ENCODE assay signal across 8 cellular contexts in the genomic region with DNA sequence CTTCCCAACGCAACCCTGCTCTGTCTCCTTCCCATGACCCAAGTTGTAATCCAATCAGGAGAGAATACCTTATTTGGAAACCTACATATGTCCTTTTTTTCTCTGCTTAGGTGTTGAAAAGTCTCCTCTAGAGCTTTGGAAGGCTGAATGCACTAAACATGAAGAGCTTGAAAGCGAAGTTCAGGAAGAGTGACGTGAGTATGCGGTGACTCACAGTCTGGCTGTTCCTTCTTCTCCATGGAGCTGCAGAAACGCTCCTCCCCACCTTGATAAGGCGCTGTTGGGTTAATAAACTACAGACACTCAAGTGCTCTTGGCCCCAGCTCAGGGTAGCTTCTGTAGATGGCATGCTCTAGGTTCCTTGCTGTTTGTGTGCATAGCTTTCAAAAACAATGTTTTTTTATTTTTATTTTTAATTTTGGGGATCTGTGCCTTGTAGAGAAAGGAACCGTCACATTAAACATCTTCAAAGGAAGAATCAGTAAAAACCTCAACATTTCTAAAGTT. TPM values are rescaled to one million over a fixed set of nuclear protein-coding genes. Genes with fewer than 3 reads are reported as not detected.
DNase-seq lines count a peak whose midpoint lies in the region; ATAC-seq and TF ChIP-seq lines count a peak whose summit lies in the region.

No MANE protein-coding gene starts in this region.

- H3K4me1 ChIP-seq in muscle layer of duodenum (ENCODE audit: control insufficient read depth in 1 of 2, insufficient read depth in 2 of 2, low read length in 2 of 2): no peaks in the 10 kb centered on the region

- ATAC-seq in GM18861 (IDR thresholded peaks at IDR 0.05; ENCODE audit: unreplicated experiment): no peak

- H3K27me3 Mint-ChIP-seq in activated T-helper 1 cell treated with anti-CD3 and anti-CD28 coated beads, Interleukin-12 subunit alpha, Interleukin-12 subunit beta, Interleukin-2, Interleukin-4 antibody, amounts not matched to agents 30 ng/mL and 10 ng/mL and 1 ng/mL, durations not matched to agents 14 hours and 24 hours and 36 hours (ENCODE audit: insufficient read depth): no peaks in the 10 kb centered on the region

- peak overlapping the region; percentile 23 for H3K4me3 ChIP-seq in epithelial cell of proximal tubule (ENCODE audit: low read depth, low read length)
- no peak overlapping the region for H3K4me3 ChIP-seq in muscle layer of duodenum (ENCODE audit: low read depth in 1 of 2, low read length in 2 of 2)

- H3K4me1 Mint-ChIP-seq in activated T-helper 1 cell treated with anti-CD3 and anti-CD28 coated beads, Interleukin-12 subunit alpha, Interleukin-12 subunit beta, Interleukin-2, Interleukin-4 antibody, amounts not matched to agents 30 ng/mL and 10 ng/mL and 1 ng/mL, durations not matched to agents 14 hours and 24 hours and 36 hours (ENCODE audit: low read depth): no peaks in the 10 kb centered on the region

- peak; percentile 58 for DNase-seq in AG20443 (ENCODE audit: low spot score)
- DNase-seq in NOMO-1 (lab: John Stamatoyannopoulos, UW; ENCODE audit: unreplicated experiment in 2 of 2): peak; percentile 83 to 86
- DNase-seq in epithelial cell of proximal tubule (ENCODE audit: low read depth): peak; percentile 97
- DNase-seq in SIG-M5 treated with dmso at 0.1 percent for 504 hours (lab: John Stamatoyannopoulos, UW; ENCODE audit: unreplicated experiment): no peak
- DNase-seq in activated T-helper 1 cell treated with anti-CD3 and anti-CD28 coated beads, Interleukin-12 subunit alpha, Interleukin-12 subunit beta, Interleukin-2, Interleukin-4 antibody, amounts not matched to agents 30 ng/mL and 10 ng/mL and 1 ng/mL, durations not matched to agents 14 hours and 24 hours and 36 hours (ENCODE audit: low spot score): no peak
- DNase-seq in DMS153 treated with DMSO at 0.1 percent for 48 hours (lab: John Stamatoyannopoulos, UW; ENCODE audit: unreplicated experiment): no peak

- no peaks in the 10 kb centered on the region for H3K9me3 ChIP-seq in muscle layer of duodenum (ENCODE audit: control insufficient read depth in 1 of 2, low read length in 2 of 2)

- no peak for TF ChIP-seq CTCF in epithelial cell of proximal tubule (conservative IDR thresholded peaks at IDR 0.05; ENCODE audit: low read depth, low read length)

- no peaks in the 10 kb centered on the region for H3K36me3 Mint-ChIP-seq in activated T-helper 1 cell treated with anti-CD3 and anti-CD28 coated beads, Interleukin-12 subunit alpha, Interleukin-12 subunit beta, Interleukin-2, Interleukin-4 antibody, amounts not matched to agents 30 ng/mL and 10 ng/mL and 1 ng/mL, durations not matched to agents 14 hours and 24 hours and 36 hours (ENCODE audit: low read depth)

- no peaks in the 10 kb centered on the region for H3K9me3 Mint-ChIP-seq in activated T-helper 1 cell treated with anti-CD3 and anti-CD28 coated beads, Interleukin-12 subunit alpha, Interleukin-12 subunit beta, Interleukin-2, Interleukin-4 antibody, amounts not matched to agents 30 ng/mL and 10 ng/mL and 1 ng/mL, durations not matched to agents 14 hours and 24 hours and 36 hours

- H3K36me3 ChIP-seq in muscle layer of duodenum (ENCODE audit: control insufficient read depth in 1 of 2, insufficient read depth in 2 of 2, low read length in 2 of 2): peaks cover 0 to 10% of the 10 kb centered on the region in 2 donors

- H3K27ac Mint-ChIP-seq in activated T-helper 1 cell treated with anti-CD3 and anti-CD28 coated beads, Interleukin-12 subunit alpha, Interleukin-12 subunit beta, Interleukin-2, Interleukin-4 antibody, amounts not matched to agents 30 ng/mL and 10 ng/mL and 1 ng/mL, durations not matched to agents 14 hours and 24 hours and 36 hours: no peak overlapping the region

- H3K4me3 Mint-ChIP-seq in activated T-helper 1 cell treated with anti-CD3 and anti-CD28 coated beads, Interleukin-12 subunit alpha, Interleukin-12 subunit beta, Interleukin-2, Interleukin-4 antibody, amounts not matched to agents 30 ng/mL and 10 ng/mL and 1 ng/mL, durations not matched to agents 14 hours and 24 hours and 36 hours: no peak overlapping the region

- H3K27ac ChIP-seq in muscle layer of duodenum (ENCODE audit: low read length): peak overlapping the region; percentile 68

- intact Hi-C loops in activated T-helper 1 cell treated with anti-CD3 and anti-CD28 coated beads, Interleukin-12 subunit alpha, Interleukin-12 subunit beta, Interleukin-2, Interleukin-4 antibody, amounts not matched to agents 30 ng/mL and 10 ng/mL and 1 ng/mL, durations not matched to agents 14 hours and 24 hours and 36 hours (cut with micrococcal nuclease): no loop called here

- no peaks in the 10 kb centered on the region for H3K27me3 ChIP-seq in muscle layer of duodenum (ENCODE audit: low read depth, low read length)

RNA-seq across cellular contexts. Expression of gene RAI14, which starts 30.7 kb away (rescaled TPM):
- 111 and 139 TPM in 2 replicates for total RNA-seq in epithelial cell of proximal tubule
- total RNA-seq in activated T-helper 1 cell treated with anti-CD3 and anti-CD28 coated beads, Interleukin-12 subunit alpha, Interleukin-12 subunit beta, Interleukin-2, Interleukin-4 antibody, amounts not matched to agents 30 ng/mL and 10 ng/mL and 1 ng/mL, durations not matched to agents 14 hours and 24 hours and 36 hours: 1.2 and 1.5 TPM in 2 replicates

Comparison
In these comparisons a context has a peak if more than half of its experiments do, and no peak if none do; other contexts are left out.
1. DNase-seq: peak in AG20443 (single experiment), NOMO-1 (2 of 2) and epithelial cell of proximal tubule (single experiment); none in SIG-M5 treated with dmso at 0.1 percent for 504 hours (single experiment), activated T-helper 1 cell treated with anti-CD3 and anti-CD28 coated beads, Interleukin-12 subunit alpha, Interleukin-12 subunit beta, Interleukin-2, Interleukin-4 antibody, amounts not matched to agents 30 ng/mL and 10 ng/mL and 1 ng/mL, durations not matched to agents 14 hours and 24 hours and 36 hours (single experiment) and DMS153 treated with DMSO at 0.1 percent for 48 hours (single experiment).
2. RNA of gene RAI14, which starts 30.7 kb away (total RNA-seq): 111 to 139 TPM in epithelial cell of proximal tubule; 1.2 to 1.5 TPM in activated T-helper 1 cell treated with anti-CD3 and anti-CD28 coated beads, Interleukin-12 subunit alpha, Interleukin-12 subunit beta, Interleukin-2, Interleukin-4 antibody, amounts not matched to agents 30 ng/mL and 10 ng/mL and 1 ng/mL, durations not matched to agents 14 hours and 24 hours and 36 hours; every median in the first group is over 10 times any median in the second.